ENCODE assay signal across 12 cellular contexts in the genomic region with DNA sequence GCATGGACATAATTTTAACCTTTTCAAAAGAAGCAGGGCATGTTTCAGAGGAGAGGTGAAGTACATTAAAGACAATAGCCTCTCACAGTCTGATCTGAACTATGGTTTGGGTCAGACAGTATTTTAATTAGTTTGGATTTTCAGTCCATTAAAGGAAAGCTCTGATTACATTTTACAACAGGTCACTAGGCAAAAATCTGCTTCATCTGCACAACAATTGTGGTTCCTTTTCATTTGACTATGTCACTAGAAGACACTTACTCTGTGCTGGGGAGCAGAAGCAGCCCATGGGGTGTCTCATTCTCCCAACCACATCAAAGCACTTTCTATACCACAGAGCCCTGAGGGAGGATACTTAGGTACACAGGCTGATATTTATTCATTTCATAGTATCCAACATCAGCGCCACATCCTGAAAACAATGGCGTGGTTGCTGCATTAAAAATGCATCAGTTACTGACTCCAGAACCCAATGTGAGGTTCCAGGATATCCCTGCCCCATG. TPM values are rescaled to one million over a fixed set of nuclear protein-coding genes. Genes with fewer than 3 reads are reported as not detected.
A peak's percentile ranks its signal among the peaks of the same experiment; 100 is the strongest.
DNase-seq lines count a peak whose midpoint lies in the region; TF ChIP-seq lines count a peak whose summit lies in the region.
"Had no signal": no experiment of that assay in that cellular context is flagged by ENCODE, and none has a peak within 500 bp of the region (broad histone marks: within the 10 kb centered on the region; RNA-seq: fewer than 3 reads in every experiment).

No MANE protein-coding gene starts in this region.

- no peaks in the 10 kb centered on the region for H3K9me3 ChIP-seq in HUES6 (ENCODE audit: control insufficient read depth, insufficient read depth, low read depth, low read length)
- H3K9me3 ChIP-seq in prostate gland: no peaks in the 10 kb centered on the region
- H3K9me3 ChIP-seq: gastrocnemius medialis had no signal

- intact Hi-C loops in prostate gland (cut with DNase I): no loop called here

- no peaks in the 10 kb centered on the region for H3K27me3 ChIP-seq in HUES6 (ENCODE audit: control insufficient read depth, insufficient read depth, low read length)
- H3K27me3 ChIP-seq in prostate gland (replicated peaks; ENCODE audit: insufficient read depth): no peaks in the 10 kb centered on the region
- H3K27me3 ChIP-seq: BLaER1 treated with 17β-estradiol and CSF1 and Interleukin-3, amounts not matched to agents 10 nM and 100 nM; gastrocnemius medialis had no signal

- H3K4me3 ChIP-seq in HUES6 (ENCODE audit: low read depth, low read length) (no peak overlapping the region; the same call in 1 of the 2 replicates), prostate gland (no peak overlapping the region)
- H3K4me3 ChIP-seq: BLaER1 treated with 17β-estradiol and CSF1 and Interleukin-3, amounts not matched to agents 10 nM and 100 nM; gastrocnemius medialis; SK-N-MC had no signal

- peak overlapping the region; percentile 94; the same call in 1 of the 2 replicates for H3K27ac ChIP-seq in HUES6 (ENCODE audit: low read depth, low read length)
- H3K27ac ChIP-seq in prostate gland: no peak overlapping the region
- H3K27ac ChIP-seq: BLaER1 treated with 17β-estradiol and CSF1 and Interleukin-3, amounts not matched to agents 10 nM and 100 nM; gastrocnemius medialis; SK-N-MC had no signal

- peak overlapping the region; percentile 29 for H3K9ac ChIP-seq in HUES6 (ENCODE audit: low read length)
- H3K9ac ChIP-seq: BLaER1 treated with 17β-estradiol and CSF1 and Interleukin-3, amounts not matched to agents 10 nM and 100 nM had no signal

- TF ChIP-seq CTCF in prostate gland (IDR thresholded peaks at IDR 0.05): no peak

- peak; percentile 6 for DNase-seq in stimulated activated CD4-positive, alpha-beta T cell treated with anti-CD3 and anti-CD28 coated beads, Interleukin-4, amount 100 ng/mL, for 24 hours
- no peak for DNase-seq in stimulated activated CD4-positive, alpha-beta T cell treated with anti-CD3 and anti-CD28 coated beads, Interleukin-12 subunit alpha, Interleukin-12 subunit beta, amount 100 ng/mL, for 4 hours
- DNase-seq in activated effector memory CD4-positive, alpha-beta T cell treated with anti-CD3 and anti-CD28 coated beads, Interleukin-2, amount 50 U/mL, for 16 hours: peak; percentile 65
- DNase-seq in putamen (ENCODE audit: low spot score): no peak
- no peak for DNase-seq in SKM-1 (lab: John Stamatoyannopoulos, UW; ENCODE audit: unreplicated experiment)
- no peak for DNase-seq in germinal center (ENCODE audit: low spot score)
- DNase-seq in prostate gland (ENCODE audit: low spot score): no peak
- DNase-seq: gastrocnemius medialis, natural killer cell had no signal

- TF ChIP-seq POLR2A in prostate gland (IDR thresholded peaks at IDR 0.05): no peak

- peaks cover 48% of the 10 kb centered on the region for H3K4me1 ChIP-seq in HUES6 (ENCODE audit: control insufficient read depth, insufficient read depth, low read length)
- no peaks in the 10 kb centered on the region for H3K4me1 ChIP-seq in prostate gland (replicated peaks)
- H3K4me1 ChIP-seq: gastrocnemius medialis had no signal

- WGBS in prostate gland: 51% methylated on average over 2 of the region's 2 CpGs

- H3K36me3 ChIP-seq in HUES6 (ENCODE audit: control insufficient read depth, insufficient read depth, low read length) (no peaks in the 10 kb centered on the region), prostate gland (no peaks in the 10 kb centered on the region)
- H3K36me3 ChIP-seq: BLaER1 treated with 17β-estradiol and CSF1 and Interleukin-3, amounts not matched to agents 10 nM and 100 nM; gastrocnemius medialis had no signal

RNA-seq across cellular contexts. Expression of gene HDAC2, which starts 36.6 kb away (rescaled TPM):
- 10 to 100 TPM; 39.6 to 86.0 TPM for total RNA-seq in prostate gland

Comparison
In these comparisons a context has a peak if more than half of its experiments do, and no peak if none do; other contexts are left out.
1. DNase-seq: peak in stimulated activated CD4-positive, alpha-beta T cell treated with anti-CD3 and anti-CD28 coated beads, Interleukin-4, amount 100 ng/mL, for 24 hours (single experiment) and activated effector memory CD4-positive, alpha-beta T cell treated with anti-CD3 and anti-CD28 coated beads, Interleukin-2, amount 50 U/mL, for 16 hours (single experiment); none in stimulated activated CD4-positive, alpha-beta T cell treated with anti-CD3 and anti-CD28 coated beads, Interleukin-12 subunit alpha, Interleukin-12 subunit beta, amount 100 ng/mL, for 4 hours (single experiment), putamen (single experiment), SKM-1 (single experiment), germinal center (single experiment) and prostate gland (single experiment).